Comparison of ENCODE assay signal across 23 cellular contexts in genomic region chr15:92100751-92101150, GRCh38.
"Had no signal": no experiment of that assay in that cellular context is flagged by ENCODE, and none has a peak within 500 bp of the region (broad histone marks: within the 10 kb centered on the region; RNA-seq: fewer than 3 reads in every experiment).

No MANE protein-coding gene starts in this region.

- ATAC-seq: K562, Right ventricle myocardium inferior, T-cell had no signal

- DNase-seq: activated CD4-positive, alpha-beta memory T cell treated with anti-CD3 and anti-CD28 coated beads, Interleukin-2, amount 10 ng/mL, durations not matched to agents 7 days and 5 days; activated CD4-positive, alpha-beta T cell treated with anti-CD3 and anti-CD28 coated beads, Interleukin-2, amount 10 ng/mL, durations not matched to agents 24 days and 14 days; activated gamma-delta T cell treated with Interleukin-2 at 50 U/mL for 16 hours; activated naive CD4-positive, alpha-beta T cell treated with anti-CD3 and anti-CD28 coated beads, Interleukin-2, amount 10 ng/mL, durations not matched to agents 7 days and 5 days; activated naive CD8-positive, alpha-beta T cell treated with anti-CD3 and anti-CD28 coated beads, Interleukin-2, amount 10 ng/mL, durations not matched to agents 7 days and 5 days; activated T-cell treated with anti-CD3 and anti-CD28 coated beads for 4 hours; activated T-cell treated with anti-CD3 and anti-CD28 coated beads, Interleukin-2, amount 50 U/mL, for 48 hours; adrenal gland; anterior cingulate cortex; Karpas-422; NCI-H1048; NCI-H1436; NCI-H1694 treated with DMSO at 0.1 percent for 48 hours; NCI-H2029 treated with DMSO at 0.1 percent for 48 hours; NCI-H345; NCI-H510A; NCI-H526 treated with DMSO at 0.1 percent for 48 hours; T-cell; WERI-Rb-1 had no signal

- H3K27ac ChIP-seq: adrenal gland, SK-N-MC, WERI-Rb-1 had no signal

- H3K4me3 ChIP-seq: adrenal gland, K562, SK-N-MC had no signal

- H3K4me3 Mint-ChIP-seq: activated CD4-positive, alpha-beta memory T cell treated with anti-CD3 and anti-CD28 coated beads, Interleukin-2, amount 10 ng/mL, durations not matched to agents 7 days and 5 days; T-cell had no signal

- H3K9me3 Mint-ChIP-seq: activated CD4-positive, alpha-beta memory T cell treated with anti-CD3 and anti-CD28 coated beads, Interleukin-2, amount 10 ng/mL, durations not matched to agents 7 days and 5 days; activated CD4-positive, alpha-beta T cell treated with anti-CD3 and anti-CD28 coated beads, Interleukin-2, amount 10 ng/mL, durations not matched to agents 24 days and 14 days; T-cell had no signal

- H3K9me3 ChIP-seq: adrenal gland had no signal

- H3K36me3 ChIP-seq: adrenal gland, WERI-Rb-1 had no signal

- H3K27ac Mint-ChIP-seq: activated CD4-positive, alpha-beta memory T cell treated with anti-CD3 and anti-CD28 coated beads, Interleukin-2, amount 10 ng/mL, durations not matched to agents 7 days and 5 days; activated T-helper 2 cell treated with anti-CD3 and anti-CD28 coated beads, Interferon-gamma antibody, Interleukin-2, Interleukin-4, amounts not matched to agents 10 μg/mL and 5 μg/mL and 100 μg/mL, durations not matched to agents 14 hours and 24 hours and 36 hours had no signal

- H3K27me3 ChIP-seq: adrenal gland had no signal

- H3K27me3 Mint-ChIP-seq: activated CD4-positive, alpha-beta memory T cell treated with anti-CD3 and anti-CD28 coated beads, Interleukin-2, amount 10 ng/mL, durations not matched to agents 7 days and 5 days; activated CD4-positive, alpha-beta T cell treated with anti-CD3 and anti-CD28 coated beads, Interleukin-2, amount 10 ng/mL, durations not matched to agents 24 days and 14 days; activated naive CD4-positive, alpha-beta T cell treated with anti-CD3 and anti-CD28 coated beads, Interleukin-2, amount 10 ng/mL, durations not matched to agents 7 days and 5 days; activated naive CD8-positive, alpha-beta T cell treated with anti-CD3 and anti-CD28 coated beads, Interleukin-2, amount 10 ng/mL, durations not matched to agents 7 days and 5 days; T-cell had no signal
